ENCODE assay signal across 20 cellular contexts in the genomic region with DNA sequence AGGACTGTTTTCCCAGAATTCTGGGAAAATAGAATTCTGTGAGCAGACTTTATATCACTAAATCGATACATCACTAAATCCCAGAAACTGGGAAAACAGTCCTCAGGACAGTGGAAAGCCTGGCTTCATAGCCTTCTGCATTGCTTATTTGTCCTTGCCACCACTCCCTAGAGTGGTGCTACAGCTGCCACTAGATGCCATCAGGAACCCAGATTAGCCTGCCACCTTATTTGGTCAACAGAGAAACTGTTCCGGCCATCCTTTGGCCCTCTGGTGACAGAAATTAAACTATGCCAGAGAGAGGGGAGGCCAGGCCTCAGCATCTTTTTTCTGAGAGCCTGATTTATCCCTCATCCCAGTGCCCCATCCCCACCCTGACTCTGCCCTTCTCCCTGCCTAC. TPM values are rescaled to one million over a fixed set of nuclear protein-coding genes. Genes with fewer than 3 reads are reported as not detected.
"Had no signal": no experiment of that assay in that cellular context is flagged by ENCODE, and none has a peak within 500 bp of the region (broad histone marks: within the 10 kb centered on the region; RNA-seq: fewer than 3 reads in every experiment).

No MANE protein-coding gene starts in this region.

- H3K27ac ChIP-seq: epithelial cell of prostate, esophagus muscularis mucosa, gastrocnemius medialis, heart right ventricle, ovary, right atrium auricular region, suprapubic skin, thyroid gland had no signal

- H3K9me3 ChIP-seq: esophagus muscularis mucosa, gastrocnemius medialis, ovary, suprapubic skin, thyroid gland had no signal

- H3K27ac Mint-ChIP-seq: natural killer cell, type B pancreatic cell had no signal

- H3K4me1 Mint-ChIP-seq: natural killer cell, neural crest cell had no signal

- H3K27me3 ChIP-seq: esophagus muscularis mucosa, gastrocnemius medialis, heart right ventricle, ovary, right atrium auricular region, suprapubic skin, thyroid gland had no signal

- H3K27me3 Mint-ChIP-seq: type B pancreatic cell had no signal

- H3K9me3 Mint-ChIP-seq: natural killer cell, neural crest cell, type B pancreatic cell had no signal

- H3K4me2 ChIP-seq: smooth muscle cell had no signal

- H3K36me3 Mint-ChIP-seq: natural killer cell had no signal

- DNase-seq: effector memory CD4-positive, alpha-beta T cell; gastrocnemius medialis; heart right ventricle; hypothalamus; mammary epithelial cell; natural killer cell; nucleus accumbens; ovary; stimulated activated CD4-positive, alpha-beta T cell treated with anti-CD3 and anti-CD28 coated beads, Interleukin-2, amount 100 ng/mL, for 48 hours; stimulated activated naive CD8-positive, alpha-beta T cell treated with anti-CD3 and anti-CD28 coated beads, Interleukin-15, Interleukin-2, amounts not matched to agents 100 U/mL and 50 U/mL, for 24 hours; thyroid gland had no signal

- H3K4me3 Mint-ChIP-seq: natural killer cell, neural crest cell, type B pancreatic cell had no signal

- ATAC-seq: gastrocnemius medialis; heart right ventricle; left lobe of liver; stimulated activated naive CD8-positive, alpha-beta T cell treated with anti-CD3 and anti-CD28 coated beads, Interleukin-15, Interleukin-2, amounts not matched to agents 100 U/mL and 50 U/mL, for 24 hours had no signal

- H3K4me1 ChIP-seq: esophagus muscularis mucosa, gastrocnemius medialis, heart right ventricle, right atrium auricular region, suprapubic skin, thyroid gland had no signal

- H3K36me3 ChIP-seq: ovary had no signal

- H3K4me3 ChIP-seq: esophagus muscularis mucosa, gastrocnemius medialis, heart right ventricle, ovary, right atrium auricular region, smooth muscle cell, suprapubic skin, thyroid gland had no signal

RNA-seq across cellular contexts. Expression of a gene that starts 42.7 kb away (rescaled TPM):
- total RNA-seq: mesenteric fat pad had no signal
